In the genomic region with DNA sequence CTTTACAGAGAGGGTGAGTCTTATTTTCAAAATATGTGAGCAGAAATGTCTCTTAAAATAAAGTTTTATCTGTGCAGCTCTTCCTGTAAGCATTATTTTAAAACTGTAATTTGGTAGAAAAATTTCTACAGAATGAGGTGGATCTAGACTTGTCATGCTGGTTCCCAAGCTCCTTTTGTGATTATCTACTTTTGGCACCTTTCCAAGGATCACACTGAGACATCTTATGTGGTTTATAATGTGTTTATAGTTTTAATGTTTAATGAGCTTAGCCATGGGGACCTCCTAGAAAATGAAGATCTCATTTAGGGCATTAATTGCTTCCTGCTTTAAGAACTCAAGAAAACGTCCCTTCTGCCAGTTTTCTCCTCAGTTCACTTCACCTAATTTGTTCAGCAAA, we compare ENCODE assay signal across 25 cellular contexts.
"Had no signal": no experiment of that assay in that cellular context is flagged by ENCODE, and none has a peak within 500 bp of the region (broad histone marks: within the 10 kb centered on the region; RNA-seq: fewer than 3 reads in every experiment).

No MANE protein-coding gene starts in this region.

- H3K4me3 ChIP-seq: cardiac muscle cell, coronary artery, dorsolateral prefrontal cortex, gastrocnemius medialis, hepatocyte, left ventricle myocardium inferior, lung, mucosa of descending colon, right atrium auricular region, suprapubic skin, tibial artery, upper lobe of right lung had no signal

- DNase-seq: activated CD4-positive, alpha-beta T cell treated with anti-CD3 and anti-CD28 coated beads for 36 hours; activated CD4-positive, CD25-positive, alpha-beta regulatory T cell; activated naive CD4-positive, alpha-beta T cell; activated T-cell treated with anti-CD3 and anti-CD28 coated beads for 4 hours; activated T-cell treated with anti-CD3 and anti-CD28 coated beads, Interleukin-2, amount 50 U/mL, for 72 hours; cerebellar nuclear complex; dorsolateral prefrontal cortex; effector memory CD4-positive, alpha-beta T cell; erythroblast; gastrocnemius medialis; glutamatergic neuron; islet precursor cell; left ventricle myocardium inferior; mucosa of descending colon; stimulated activated CD4-positive, alpha-beta T cell treated with anti-CD3 and anti-CD28 coated beads, Interleukin-15, amount 100 ng/mL, for 24 hours; stimulated activated CD4-positive, alpha-beta T cell treated with anti-CD3 and anti-CD28 coated beads, Interleukin-2, amount 100 ng/mL, for 24 hours; stimulated activated naive CD4-positive, alpha-beta T cell; tibial artery; upper lobe of right lung had no signal
